22 cellular contexts compared by ENCODE assay signal in the genomic region with DNA sequence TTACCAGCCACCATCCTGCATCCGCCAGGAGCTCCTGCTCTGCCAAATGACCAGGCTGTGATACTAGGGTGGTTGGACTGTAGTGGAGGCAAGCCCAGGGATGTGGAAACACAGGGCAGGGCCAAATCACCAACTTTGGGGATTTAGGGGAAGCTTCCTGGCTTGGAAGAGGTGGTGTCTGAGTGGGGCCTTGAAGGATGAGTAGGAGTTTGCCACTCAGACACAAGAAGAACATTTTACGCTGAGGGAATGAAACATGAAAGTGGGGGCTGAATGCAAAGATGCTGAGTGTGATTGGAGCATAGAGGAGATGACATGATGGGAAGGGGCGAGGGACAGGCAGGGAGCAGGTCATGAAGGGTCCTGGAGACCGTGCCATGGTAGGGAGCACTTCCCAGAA.
"Had no signal": no experiment of that assay in that cellular context is flagged by ENCODE, and none has a peak within 500 bp of the region (broad histone marks: within the 10 kb centered on the region; RNA-seq: fewer than 3 reads in every experiment).

No MANE protein-coding gene starts in this region.

- H3K4me1 Mint-ChIP-seq: activated B cell treated with CpG ODN at 0.5 μM for 24 hours had no signal

- H3K4me3 Mint-ChIP-seq: activated B cell treated with CpG ODN at 0.5 μM for 24 hours; activated naive CD4-positive, alpha-beta T cell treated with anti-CD3 and anti-CD28 coated beads, Interleukin-2, amount 50 U/mL, for 24 hours; natural killer cell had no signal

- H3K4me1 ChIP-seq: prostate gland, right atrium auricular region, vagina had no signal

- H3K36me3 Mint-ChIP-seq: activated naive CD4-positive, alpha-beta T cell treated with anti-CD3 and anti-CD28 coated beads, Interleukin-2, amount 50 U/mL, for 24 hours; immature natural killer cell; natural killer cell; T-cell had no signal

- H3K27ac ChIP-seq: esophagus squamous epithelium, heart right ventricle, prostate gland, right atrium auricular region, tibial nerve, vagina had no signal

- DNase-seq: activated B cell treated with CpG ODN at 0.5 μM for 24 hours; activated CD4-positive, alpha-beta T cell treated with anti-CD3 and anti-CD28 coated beads for 4 hours; activated CD8-positive, alpha-beta memory T cell treated with anti-CD3 and anti-CD28 coated beads, Interleukin-2, amount 50 U/mL, for 4 hours; activated effector memory CD4-positive, alpha-beta T cell treated with anti-CD3 and anti-CD28 coated beads, Interleukin-2, amount 50 U/mL, for 16 hours; cerebellar nuclear complex; cortex of kidney; effector CD4-positive, alpha-beta T cell; esophagus squamous epithelium; heart right ventricle; kidney glomerular epithelial cell; left ventricle myocardium superior; natural killer cell; occipital lobe; stimulated activated CD4-positive, alpha-beta T cell treated with anti-CD3 and anti-CD28 coated beads, Interleukin-2, amount 100 ng/mL, for 24 hours; stimulated activated naive CD4-positive, alpha-beta T cell treated with Interleukin-2 at 50 U/mL for 16 hours had no signal

- H3K9me3 Mint-ChIP-seq: activated B cell treated with CpG ODN at 0.5 μM for 24 hours; activated naive CD4-positive, alpha-beta T cell treated with anti-CD3 and anti-CD28 coated beads, Interleukin-2, amount 50 U/mL, for 24 hours; natural killer cell; T-cell had no signal

- H3K27me3 Mint-ChIP-seq: activated naive CD4-positive, alpha-beta T cell treated with anti-CD3 and anti-CD28 coated beads, Interleukin-2, amount 50 U/mL, for 24 hours; T-cell had no signal

- H3K36me3 ChIP-seq: esophagus squamous epithelium, heart right ventricle, prostate gland, right atrium auricular region, tibial nerve, vagina had no signal

- H3K9me3 ChIP-seq: esophagus squamous epithelium, heart right ventricle, prostate gland, right atrium auricular region, tibial nerve, vagina had no signal

- H3K27me3 ChIP-seq: heart right ventricle, right atrium auricular region, tibial nerve, vagina had no signal

- H3K4me3 ChIP-seq: esophagus squamous epithelium, heart right ventricle, prostate gland, right atrium auricular region, tibial nerve, vagina had no signal

- H3K27ac Mint-ChIP-seq: activated B cell treated with CpG ODN at 0.5 μM for 24 hours had no signal
